1 cellular context compared by ENCODE assay signal in genomic region chr20:21515300-21516179, GRCh38.
A peak's percentile ranks its signal among the peaks of the same experiment; 100 is the strongest.
TF ChIP-seq lines count a peak whose summit lies in the region.

No MANE protein-coding gene starts in this region.

TF ChIP-seq in GM23338, 12 proteins besides CTCF, POLR2A, EP300 and RAD21 (continued from another document):
- TF ChIP-seq, protein P1, sequence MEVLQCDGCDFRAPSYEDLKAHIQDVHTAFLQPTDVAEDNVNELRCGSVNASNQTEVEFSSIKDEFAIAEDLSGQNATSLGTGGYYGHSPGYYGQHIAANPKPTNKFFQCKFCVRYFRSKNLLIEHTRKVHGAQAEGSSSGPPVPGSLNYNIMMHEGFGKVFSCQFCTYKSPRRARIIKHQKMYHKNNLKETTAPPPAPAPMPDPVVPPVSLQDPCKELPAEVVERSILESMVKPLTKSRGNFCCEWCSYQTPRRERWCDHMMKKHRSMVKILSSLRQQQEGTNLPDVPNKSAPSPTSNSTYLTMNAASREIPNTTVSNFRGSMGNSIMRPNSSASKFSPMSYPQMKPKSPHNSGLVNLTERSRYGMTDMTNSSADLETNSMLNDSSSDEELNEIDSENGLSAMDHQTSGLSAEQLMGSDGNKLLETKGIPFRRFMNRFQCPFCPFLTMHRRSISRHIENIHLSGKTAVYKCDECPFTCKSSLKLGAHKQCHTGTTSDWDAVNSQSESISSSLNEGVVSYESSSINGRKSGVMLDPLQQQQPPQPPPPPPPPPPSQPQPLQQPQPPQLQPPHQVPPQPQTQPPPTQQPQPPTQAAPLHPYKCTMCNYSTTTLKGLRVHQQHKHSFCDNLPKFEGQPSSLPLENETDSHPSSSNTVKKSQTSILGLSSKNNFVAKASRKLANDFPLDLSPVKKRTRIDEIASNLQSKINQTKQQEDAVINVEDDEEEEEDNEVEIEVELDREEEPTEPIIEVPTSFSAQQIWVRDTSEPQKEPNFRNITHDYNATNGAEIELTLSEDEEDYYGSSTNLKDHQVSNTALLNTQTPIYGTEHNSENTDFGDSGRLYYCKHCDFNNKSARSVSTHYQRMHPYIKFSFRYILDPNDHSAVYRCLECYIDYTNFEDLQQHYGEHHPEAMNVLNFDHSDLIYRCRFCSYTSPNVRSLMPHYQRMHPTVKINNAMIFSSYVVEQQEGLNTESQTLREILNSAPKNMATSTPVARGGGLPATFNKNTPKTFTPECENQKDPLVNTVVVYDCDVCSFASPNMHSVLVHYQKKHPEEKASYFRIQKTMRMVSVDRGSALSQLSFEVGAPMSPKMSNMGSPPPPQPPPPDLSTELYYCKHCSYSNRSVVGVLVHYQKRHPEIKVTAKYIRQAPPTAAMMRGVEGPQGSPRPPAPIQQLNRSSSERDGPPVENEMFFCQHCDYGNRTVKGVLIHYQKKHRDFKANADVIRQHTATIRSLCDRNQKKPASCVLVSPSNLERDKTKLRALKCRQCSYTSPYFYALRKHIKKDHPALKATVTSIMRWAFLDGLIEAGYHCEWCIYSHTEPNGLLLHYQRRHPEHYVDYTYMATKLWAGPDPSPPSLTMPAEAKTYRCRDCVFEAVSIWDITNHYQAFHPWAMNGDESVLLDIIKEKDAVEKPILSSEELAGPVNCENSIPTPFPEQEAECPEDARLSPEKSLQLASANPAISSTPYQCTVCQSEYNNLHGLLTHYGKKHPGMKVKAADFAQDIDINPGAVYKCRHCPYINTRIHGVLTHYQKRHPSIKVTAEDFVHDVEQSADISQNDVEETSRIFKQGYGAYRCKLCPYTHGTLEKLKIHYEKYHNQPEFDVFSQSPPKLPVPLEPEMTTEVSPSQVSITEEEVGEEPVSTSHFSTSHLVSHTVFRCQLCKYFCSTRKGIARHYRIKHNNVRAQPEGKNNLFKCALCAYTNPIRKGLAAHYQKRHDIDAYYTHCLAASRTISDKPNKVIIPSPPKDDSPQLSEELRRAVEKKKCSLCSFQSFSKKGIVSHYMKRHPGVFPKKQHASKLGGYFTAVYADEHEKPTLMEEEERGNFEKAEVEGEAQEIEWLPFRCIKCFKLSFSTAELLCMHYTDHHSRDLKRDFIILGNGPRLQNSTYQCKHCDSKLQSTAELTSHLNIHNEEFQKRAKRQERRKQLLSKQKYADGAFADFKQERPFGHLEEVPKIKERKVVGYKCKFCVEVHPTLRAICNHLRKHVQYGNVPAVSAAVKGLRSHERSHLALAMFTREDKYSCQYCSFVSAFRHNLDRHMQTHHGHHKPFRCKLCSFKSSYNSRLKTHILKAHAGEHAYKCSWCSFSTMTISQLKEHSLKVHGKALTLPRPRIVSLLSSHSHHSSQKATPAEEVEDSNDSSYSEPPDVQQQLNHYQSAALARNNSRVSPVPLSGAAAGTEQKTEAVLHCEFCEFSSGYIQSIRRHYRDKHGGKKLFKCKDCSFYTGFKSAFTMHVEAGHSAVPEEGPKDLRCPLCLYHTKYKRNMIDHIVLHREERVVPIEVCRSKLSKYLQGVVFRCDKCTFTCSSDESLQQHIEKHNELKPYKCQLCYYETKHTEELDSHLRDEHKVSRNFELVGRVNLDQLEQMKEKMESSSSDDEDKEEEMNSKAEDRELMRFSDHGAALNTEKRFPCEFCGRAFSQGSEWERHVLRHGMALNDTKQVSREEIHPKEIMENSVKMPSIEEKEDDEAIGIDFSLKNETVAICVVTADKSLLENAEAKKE (CRISPR knock-in tag; IDR thresholded peaks at IDR 0.05): no peak
- no peak for TF ChIP-seq ZNF331 (CRISPR knock-in tag; IDR thresholded peaks at IDR 0.05; ENCODE audit: low read depth)
- no peak for TF ChIP-seq JUNB (IDR thresholded peaks at IDR 0.05; ENCODE audit: unreplicated experiment)
- TF ChIP-seq REST (IDR thresholded peaks at IDR 0.05; ENCODE audit: unreplicated experiment): no peak
- no peak for TF ChIP-seq NANOG (IDR thresholded peaks at IDR 0.05; ENCODE audit: borderline replicate concordance)
- no peak for TF ChIP-seq POLR2AphosphoS5 (IDR thresholded peaks at IDR 0.05; ENCODE audit: low read depth)
- TF ChIP-seq CREB1 (CRISPR knock-in tag; IDR thresholded peaks at IDR 0.05; ENCODE audit: low read depth): peak; percentile 24; the same call in 1 of the 2 replicates
